Comparison of ENCODE assay signal across 18 cellular contexts in genomic region chr12:82723093-82723492, GRCh38. TPM values are rescaled to one million over a fixed set of nuclear protein-coding genes. Genes with fewer than 3 reads are reported as not detected.
A peak's percentile ranks its signal among the peaks of the same experiment; 100 is the strongest.
DNase-seq lines count a peak whose midpoint lies in the region; ATAC-seq lines count a peak whose summit lies in the region.
"Had no signal": no experiment of that assay in that cellular context is flagged by ENCODE, and none has a peak within 500 bp of the region (broad histone marks: within the 10 kb centered on the region; RNA-seq: fewer than 3 reads in every experiment).

No MANE protein-coding gene starts in this region.

- H3K9me3 Mint-ChIP-seq in activated naive CD8-positive, alpha-beta T cell treated with anti-CD3 and anti-CD28 coated beads, Interleukin-2, amount 50 U/mL, for 24 hours, result no peaks in the 10 kb centered on the region
- H3K9me3 Mint-ChIP-seq in activated naive CD8-positive, alpha-beta T cell treated with anti-CD3 and anti-CD28 coated beads for 36 hours, result no peaks in the 10 kb centered on the region
- H3K9me3 Mint-ChIP-seq in stimulated activated naive CD8-positive, alpha-beta T cell treated with anti-CD3 and anti-CD28 coated beads, Interleukin-15, amount 100 ng/mL, for 72 hours, result no peaks in the 10 kb centered on the region
- H3K9me3 Mint-ChIP-seq: activated B cell treated with CpG ODN at 0.5 μM for 24 hours; CD8-positive, alpha-beta T cell had no signal

- no peak overlapping the region for H3K4me3 Mint-ChIP-seq in activated naive CD8-positive, alpha-beta T cell treated with anti-CD3 and anti-CD28 coated beads, Interleukin-2, amount 50 U/mL, for 24 hours
- H3K4me3 Mint-ChIP-seq in activated naive CD8-positive, alpha-beta T cell treated with anti-CD3 and anti-CD28 coated beads for 36 hours, result no peak overlapping the region
- H3K4me3 Mint-ChIP-seq in stimulated activated naive CD8-positive, alpha-beta T cell treated with anti-CD3 and anti-CD28 coated beads, Interleukin-15, amount 100 ng/mL, for 72 hours, result no peak overlapping the region
- H3K4me3 Mint-ChIP-seq: activated B cell treated with CpG ODN at 0.5 μM for 24 hours; CD8-positive, alpha-beta T cell had no signal

- peaks cover 3% of the 10 kb centered on the region for H3K36me3 Mint-ChIP-seq in activated naive CD8-positive, alpha-beta T cell treated with anti-CD3 and anti-CD28 coated beads, Interleukin-2, amount 50 U/mL, for 24 hours (ENCODE audit: low read depth)
- H3K36me3 Mint-ChIP-seq in activated naive CD8-positive, alpha-beta T cell treated with anti-CD3 and anti-CD28 coated beads for 36 hours, result no peaks in the 10 kb centered on the region
- H3K36me3 Mint-ChIP-seq: CD8-positive, alpha-beta T cell had no signal

- no peaks in the 10 kb centered on the region for H3K27me3 Mint-ChIP-seq in activated naive CD8-positive, alpha-beta T cell treated with anti-CD3 and anti-CD28 coated beads, Interleukin-2, amount 50 U/mL, for 24 hours
- H3K27me3 Mint-ChIP-seq in activated naive CD8-positive, alpha-beta T cell treated with anti-CD3 and anti-CD28 coated beads for 36 hours, result no peaks in the 10 kb centered on the region
- no peaks in the 10 kb centered on the region for H3K27me3 Mint-ChIP-seq in stimulated activated naive CD8-positive, alpha-beta T cell treated with anti-CD3 and anti-CD28 coated beads, Interleukin-15, amount 100 ng/mL, for 72 hours
- H3K27me3 Mint-ChIP-seq: activated B cell treated with CpG ODN at 0.5 μM for 24 hours had no signal

- DNase-seq in activated naive CD8-positive, alpha-beta T cell treated with anti-CD3 and anti-CD28 coated beads, Interleukin-2, amount 50 U/mL, for 24 hours, result no peak
- no peak for DNase-seq in activated naive CD8-positive, alpha-beta T cell treated with anti-CD3 and anti-CD28 coated beads for 36 hours
- no peak for DNase-seq in stimulated activated naive CD8-positive, alpha-beta T cell treated with anti-CD3 and anti-CD28 coated beads, Interleukin-15, amount 100 ng/mL, for 72 hours
- DNase-seq in kidney glomerular epithelial cell (lab: John Stamatoyannopoulos, UW) (no peak), anterior cingulate cortex (lab: John Stamatoyannopoulos, UW) (no peak), HUDEP-2 (lab: John Stamatoyannopoulos, UW; ENCODE audit: unreplicated experiment in 76 of 76) (no peak)
- DNase-seq: activated B cell treated with CpG ODN at 0.5 μM for 24 hours; activated effector memory CD4-positive, alpha-beta T cell treated with anti-CD3 and anti-CD28 coated beads, Interleukin-2, amount 50 U/mL, for 16 hours; amygdala; CD8-positive, alpha-beta T cell; foreskin fibroblast; lower lobe of right lung; NCI-H1417; NCI-H526; SHP77; spleen had no signal

- H3K27ac Mint-ChIP-seq in activated naive CD8-positive, alpha-beta T cell treated with anti-CD3 and anti-CD28 coated beads, Interleukin-2, amount 50 U/mL, for 24 hours, result no peak overlapping the region
- no peak overlapping the region for H3K27ac Mint-ChIP-seq in activated naive CD8-positive, alpha-beta T cell treated with anti-CD3 and anti-CD28 coated beads for 36 hours
- H3K27ac Mint-ChIP-seq in stimulated activated naive CD8-positive, alpha-beta T cell treated with anti-CD3 and anti-CD28 coated beads, Interleukin-15, amount 100 ng/mL, for 72 hours, result no peak overlapping the region
- H3K27ac Mint-ChIP-seq: activated B cell treated with CpG ODN at 0.5 μM for 24 hours; CD8-positive, alpha-beta T cell had no signal

- H3K4me1 Mint-ChIP-seq in activated naive CD8-positive, alpha-beta T cell treated with anti-CD3 and anti-CD28 coated beads, Interleukin-2, amount 50 U/mL, for 24 hours, result peaks cover 8% of the 10 kb centered on the region
- peaks cover 6% of the 10 kb centered on the region for H3K4me1 Mint-ChIP-seq in activated naive CD8-positive, alpha-beta T cell treated with anti-CD3 and anti-CD28 coated beads for 36 hours
- H3K4me1 Mint-ChIP-seq in stimulated activated naive CD8-positive, alpha-beta T cell treated with anti-CD3 and anti-CD28 coated beads, Interleukin-15, amount 100 ng/mL, for 72 hours, result peaks cover 5% of the 10 kb centered on the region
- H3K4me1 Mint-ChIP-seq: activated B cell treated with CpG ODN at 0.5 μM for 24 hours had no signal

- peak; percentile 95 for ATAC-seq in activated naive CD8-positive, alpha-beta T cell treated with anti-CD3 and anti-CD28 coated beads, Interleukin-2, amount 50 U/mL, for 24 hours
- peak; percentile 80 for ATAC-seq in GM21381 (IDR thresholded peaks at IDR 0.05; ENCODE audit: unreplicated experiment)
- peak; percentile 82 for ATAC-seq in HG03442 (IDR thresholded peaks at IDR 0.05; ENCODE audit: unreplicated experiment)
- peak; percentile 89 for ATAC-seq in stimulated activated naive CD8-positive, alpha-beta T cell treated with anti-CD3 and anti-CD28 coated beads, Interleukin-15, amount 100 ng/mL, for 72 hours
- ATAC-seq: CD8-positive, alpha-beta T cell; lower lobe of right lung had no signal

RNA-seq across cellular contexts. Expression of gene TMTC2, which starts 36.4 kb away (rescaled TPM):
- total RNA-seq in activated naive CD8-positive, alpha-beta T cell treated with anti-CD3 and anti-CD28 coated beads for 36 hours, result 1 to 10 TPM; 1.4 to 1.7 TPM
